ENCODE assay signal across 14 cellular contexts in the genomic region with DNA sequence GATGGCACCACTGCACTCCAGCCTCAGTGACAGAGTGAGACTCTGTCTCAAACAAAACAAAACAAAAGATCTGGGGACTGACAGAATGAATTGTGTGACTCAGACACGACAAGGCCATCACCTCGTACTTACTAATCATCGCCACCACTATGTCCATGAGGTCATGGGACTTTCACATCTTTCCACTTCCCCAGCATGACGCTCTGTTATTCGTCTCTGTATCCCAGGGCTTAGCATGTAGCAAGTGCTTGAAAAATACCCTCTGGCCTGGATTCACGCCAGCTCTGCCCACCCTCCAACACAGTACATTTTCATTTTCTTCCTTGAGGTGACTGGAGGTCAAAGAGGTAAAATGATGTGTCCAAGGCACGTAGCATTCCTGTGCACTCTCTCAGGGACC. TPM values are rescaled to one million over a fixed set of nuclear protein-coding genes. Genes with fewer than 3 reads are reported as not detected.
DNase-seq lines count a peak whose midpoint lies in the region; ATAC-seq and TF ChIP-seq lines count a peak whose summit lies in the region.
"Had no signal": no experiment of that assay in that cellular context is flagged by ENCODE, and none has a peak within 500 bp of the region (broad histone marks: within the 10 kb centered on the region; RNA-seq: fewer than 3 reads in every experiment).

No MANE protein-coding gene starts in this region.

- H3K4me3 ChIP-seq in adrenal gland: no peak overlapping the region
- H3K4me3 ChIP-seq: sigmoid colon had no signal

- ATAC-seq in HG03378 (IDR thresholded peaks at IDR 0.05; ENCODE audit: unreplicated experiment): no peak

- intact Hi-C loops in adrenal gland (cut with DNase I): no loop called here

- H3K4me1 ChIP-seq in adrenal gland (replicated peaks in 1 of 2): peaks cover 0 to 3% of the 10 kb centered on the region in 2 donors

- no peaks in the 10 kb centered on the region for H3K9me3 ChIP-seq in adrenal gland (replicated peaks in 1 of 3)
- H3K9me3 ChIP-seq: sigmoid colon had no signal

- peak; percentile 52 for DNase-seq in NK-92 treated with Interleukin-12 subunit alpha and Interleukin-12 subunit beta, amount 100 ng/mL, for 24 hours (lab: John Stamatoyannopoulos, UW)
- DNase-seq in NK-92 (lab: John Stamatoyannopoulos, UW; ENCODE audit: unreplicated experiment) (no peak), MV-4-11 (lab: John Stamatoyannopoulos, UW) (peak; percentile 90), adrenal gland (peak in 4 of 7 donors; percentile 46 to 73 (median 64)), hepatic stellate cell (ENCODE audit: low spot score) (no peak), NCI-H2081 treated with DMSO at 0.1 percent for 48 hours (lab: John Stamatoyannopoulos, UW) (no peak)
- DNase-seq in stimulated activated CD8-positive, alpha-beta memory T cell treated with anti-CD3 and anti-CD28 coated beads, Interleukin-15, amount 100 ng/mL, for 48 hours (ENCODE audit: low read depth in 2 of 2): peak; percentile 62 to 65
- DNase-seq: HCEC 1CT, hypothalamus, NCI-H1105 treated with DMSO at 0.1 percent for 48 hours, NCI-H82, sigmoid colon had no signal

- H3K27me3 ChIP-seq in adrenal gland: no peaks in the 10 kb centered on the region
- H3K27me3 ChIP-seq: sigmoid colon had no signal

- TF ChIP-seq CTCF in adrenal gland (IDR thresholded peaks at IDR 0.05): no peak

- 38 to 60% (median 46%) methylated on average over 7 of the region's 7 CpGs for WGBS in adrenal gland, 4 donors

- no peaks in the 10 kb centered on the region for H3K36me3 ChIP-seq in adrenal gland (replicated peaks in 1 of 2)
- H3K36me3 ChIP-seq: sigmoid colon had no signal

- H3K27ac ChIP-seq in adrenal gland: no peak overlapping the region
- H3K27ac ChIP-seq: 22Rv1, sigmoid colon had no signal

- TF ChIP-seq POLR2A in adrenal gland (IDR thresholded peaks at IDR 0.05): no peak

RNA-seq across cellular contexts. Expression of gene FGD2, which starts 27.8 kb away (rescaled TPM):
- 100 to 1,000 TPM in 1 of 8 donors, 10 to 100 TPM in 7; 18.3 to 117 (median 35.7) TPM for total RNA-seq in adrenal gland
- polyA plus RNA-seq in adrenal gland: 10 to 100 TPM in 1 of 3 donors, 1 to 10 TPM in 2; 3.7 to 28.7 (median 6.9) TPM

RNA-seq across cellular contexts. Expression of gene MTCH1, which starts 47.3 kb away (rescaled TPM):
- 100 to 1,000 TPM; 260 to 523 (median 363) TPM for total RNA-seq in adrenal gland
- polyA plus RNA-seq in adrenal gland: 100 to 1,000 TPM; 116 to 481 (median 200) TPM

Comparison
In these comparisons a context has a peak if more than half of its experiments do, and no peak if none do; other contexts are left out.
1. DNase-seq: peak in NK-92 treated with Interleukin-12 subunit alpha and Interleukin-12 subunit beta, amount 100 ng/mL, for 24 hours (single experiment), MV-4-11 (single experiment), adrenal gland (4 of 7) and stimulated activated CD8-positive, alpha-beta memory T cell treated with anti-CD3 and anti-CD28 coated beads, Interleukin-15, amount 100 ng/mL, for 48 hours (2 of 2); none in NK-92 (single experiment), hepatic stellate cell (single experiment) and NCI-H2081 treated with DMSO at 0.1 percent for 48 hours (single experiment).